ENCODE assay signal across 14 cellular contexts in genomic region chr1:172647110-172647564, GRCh38. TPM values are rescaled to one million over a fixed set of nuclear protein-coding genes. Genes with fewer than 3 reads are reported as not detected.
DNase-seq lines count a peak whose midpoint lies in the region; ATAC-seq, FAIRE-seq and TF ChIP-seq lines count a peak whose summit lies in the region.
"Had no signal": no experiment of that assay in that cellular context is flagged by ENCODE, and none has a peak within 500 bp of the region (broad histone marks: within the 10 kb centered on the region; RNA-seq: fewer than 3 reads in every experiment).

No MANE protein-coding gene starts in this region.

- no peaks in the 10 kb centered on the region for H3K27me3 ChIP-seq in CD4-positive, CD25-positive, alpha-beta regulatory T cell (ENCODE audit: control insufficient read depth, insufficient read depth, low read length)
- H3K27me3 ChIP-seq in body of pancreas, result no peaks in the 10 kb centered on the region
- no peaks in the 10 kb centered on the region for H3K27me3 ChIP-seq in testis

- FAIRE-seq in GM12892 (lab: Jason Lieb, UNC), result peak; percentile 58
- FAIRE-seq: H54 had no signal

- no peak overlapping the region for H3K27ac ChIP-seq in CD4-positive, CD25-positive, alpha-beta regulatory T cell (ENCODE audit: insufficient read depth, low read length, poor library complexity, severe bottlenecking)
- H3K27ac ChIP-seq in body of pancreas (no peak overlapping the region), testis (no peak overlapping the region)
- H3K27ac ChIP-seq: dorsolateral prefrontal cortex, parathyroid adenoma, PC-9 had no signal

- 67% methylated on average over 8 of the region's 8 CpGs for WGBS in body of pancreas, 2 donors
- 88 to 90% methylated on average over 8 of the region's 8 CpGs for WGBS in testis, 2 donors

- H3K4me1 Mint-ChIP-seq in CD4-positive, CD25-positive, alpha-beta regulatory T cell, result peaks cover 16 to 54% (median 41%) of the 10 kb centered on the region in 4 donors
- H3K4me1 Mint-ChIP-seq in immature natural killer cell, result peaks cover 60 to 76% of the 10 kb centered on the region in 2 donors

- no peaks in the 10 kb centered on the region for H3K27me3 Mint-ChIP-seq in CD4-positive, CD25-positive, alpha-beta regulatory T cell
- H3K27me3 Mint-ChIP-seq in immature natural killer cell (ENCODE audit: low read depth in 3 of 3), result peaks cover 0 to 4% (median 0%) of the 10 kb centered on the region in 3 donors

- TF ChIP-seq POLR2A in GM12892 (IDR thresholded peaks at IDR 0.05; ENCODE audit: low read depth, low read length) (no peak), body of pancreas (IDR thresholded peaks at IDR 0.05) (no peak), testis (IDR thresholded peaks at IDR 0.05) (no peak)

- peak in 1 of 3 donors; percentile 32 for DNase-seq in CD4-positive, CD25-positive, alpha-beta regulatory T cell
- DNase-seq in GM12892 (ENCODE audit: insufficient read length), result no peak
- DNase-seq in activated CD8-positive, alpha-beta memory T cell treated with anti-CD3 and anti-CD28 coated beads, Interleukin-2, amount 50 U/mL, for 4 hours, result peak; percentile 57
- DNase-seq in immature natural killer cell, result peak; percentile 77 to 80 (median 78)
- DNase-seq in body of pancreas, result no peak
- DNase-seq in testis, result no peak
- no peak for DNase-seq in NCI-H82 treated with DMSO at 0.1 percent for 48 hours (lab: John Stamatoyannopoulos, UW; ENCODE audit: unreplicated experiment)
- no peak for DNase-seq in KBM-7
- DNase-seq: AML-193, dorsolateral prefrontal cortex, mesendoderm, PC-9 had no signal

- H3K36me3 Mint-ChIP-seq in CD4-positive, CD25-positive, alpha-beta regulatory T cell, result no peaks in the 10 kb centered on the region
- no peaks in the 10 kb centered on the region for H3K36me3 Mint-ChIP-seq in immature natural killer cell

- TF ChIP-seq CTCF in body of pancreas (IDR thresholded peaks at IDR 0.05), result no peak
- TF ChIP-seq CTCF in testis (IDR thresholded peaks at IDR 0.05), result no peak

- peak overlapping the region in 2 of 4 donors; percentile 19 to 37 for H3K4me3 Mint-ChIP-seq in CD4-positive, CD25-positive, alpha-beta regulatory T cell
- peak overlapping the region; percentile 36 to 63 (median 59) for H3K4me3 Mint-ChIP-seq in immature natural killer cell

- in situ Hi-C loops in KBM-7 (cut with MboI; ENCODE audit: low pct_unique_long_range_greater_than_20kb, low sequenced_read_pairs), result no loop called here

- peaks cover 29% of the 10 kb centered on the region for H3K4me1 ChIP-seq in CD4-positive, CD25-positive, alpha-beta regulatory T cell (ENCODE audit: control insufficient read depth, insufficient read depth, low read length, poor library complexity, severe bottlenecking)
- H3K4me1 ChIP-seq in body of pancreas, result no peaks in the 10 kb centered on the region
- no peaks in the 10 kb centered on the region for H3K4me1 ChIP-seq in testis
- H3K4me1 ChIP-seq: parathyroid adenoma had no signal

- H3K9me3 Mint-ChIP-seq in CD4-positive, CD25-positive, alpha-beta regulatory T cell, result peaks cover 0 to 1% (median 0%) of the 10 kb centered on the region in 7 donors
- no peaks in the 10 kb centered on the region for H3K9me3 Mint-ChIP-seq in immature natural killer cell

- H3K36me3 ChIP-seq in CD4-positive, CD25-positive, alpha-beta regulatory T cell (ENCODE audit: control insufficient read depth, insufficient read depth, low read length), result no peaks in the 10 kb centered on the region
- H3K36me3 ChIP-seq in body of pancreas (replicated peaks in 1 of 2; ENCODE audit: insufficient read depth in 1 of 2, low read depth in 2 of 2) (no peaks in the 10 kb centered on the region), testis (ENCODE audit: low read depth, missing control alignments) (no peaks in the 10 kb centered on the region)

- peak overlapping the region in 1 of 3 donors; percentile 77 for H3K27ac Mint-ChIP-seq in CD4-positive, CD25-positive, alpha-beta regulatory T cell
- H3K27ac Mint-ChIP-seq in immature natural killer cell, result peak overlapping the region; percentile 80 to 94 (median 86)

- ATAC-seq in CD4-positive, CD25-positive, alpha-beta regulatory T cell (ENCODE audit: low read depth in 2 of 2), result peak; percentile 35 to 42
- no peak for ATAC-seq in body of pancreas

- H3K9me3 ChIP-seq in CD4-positive, CD25-positive, alpha-beta regulatory T cell (ENCODE audit: control insufficient read depth in 2 of 2, low read length in 2 of 2), result no peaks in the 10 kb centered on the region
- H3K9me3 ChIP-seq in body of pancreas (no peaks in the 10 kb centered on the region), testis (no peaks in the 10 kb centered on the region)

- H3K4me3 ChIP-seq in CD4-positive, CD25-positive, alpha-beta regulatory T cell (ENCODE audit: low read depth, low read length), result peak overlapping the region; percentile 5
- H3K4me3 ChIP-seq in body of pancreas (no peak overlapping the region), testis (no peak overlapping the region)
- H3K4me3 ChIP-seq: dorsolateral prefrontal cortex, PC-9 had no signal

- intact Hi-C loops in body of pancreas (cut with DNase I) (no loop called here), testis (cut with DNase I; ENCODE audit: low total_unique reads) (no loop called here)

RNA-seq across cellular contexts. Expression of gene FASLG, which starts 11.8 kb away (rescaled TPM):
- total RNA-seq in CD4-positive, CD25-positive, alpha-beta regulatory T cell, result 0.81 TPM
- under 1 TPM in 1 of 4 donors, not detected in 3; 0.45 TPM for polyA plus RNA-seq in CD4-positive, CD25-positive, alpha-beta regulatory T cell
- polyA plus RNA-seq in GM12892 (2012; ENCODE audit: missing spikeins), result not detected
- polyA plus RNA-seq in immature natural killer cell (10 to 100 TPM; 20.7 to 60.6 (median 40.2) TPM), testis (ENCODE audit: insufficient read depth, low read depth, low replicate concordance) (not detected)
- total RNA-seq in body of pancreas (not detected), testis (not detected)
- total RNA-seq: PC-9 had no signal

Comparison
In these comparisons a context has a peak if more than half of its experiments do, and no peak if none do; other contexts are left out.
1. DNase-seq: peak in activated CD8-positive, alpha-beta memory T cell treated with anti-CD3 and anti-CD28 coated beads, Interleukin-2, amount 50 U/mL, for 4 hours (single experiment) and immature natural killer cell (3 of 3); none in GM12892 (single experiment), body of pancreas (0 of 4), testis (single experiment), NCI-H82 treated with DMSO at 0.1 percent for 48 hours (single experiment) and KBM-7 (single experiment).